In the genomic region with DNA sequence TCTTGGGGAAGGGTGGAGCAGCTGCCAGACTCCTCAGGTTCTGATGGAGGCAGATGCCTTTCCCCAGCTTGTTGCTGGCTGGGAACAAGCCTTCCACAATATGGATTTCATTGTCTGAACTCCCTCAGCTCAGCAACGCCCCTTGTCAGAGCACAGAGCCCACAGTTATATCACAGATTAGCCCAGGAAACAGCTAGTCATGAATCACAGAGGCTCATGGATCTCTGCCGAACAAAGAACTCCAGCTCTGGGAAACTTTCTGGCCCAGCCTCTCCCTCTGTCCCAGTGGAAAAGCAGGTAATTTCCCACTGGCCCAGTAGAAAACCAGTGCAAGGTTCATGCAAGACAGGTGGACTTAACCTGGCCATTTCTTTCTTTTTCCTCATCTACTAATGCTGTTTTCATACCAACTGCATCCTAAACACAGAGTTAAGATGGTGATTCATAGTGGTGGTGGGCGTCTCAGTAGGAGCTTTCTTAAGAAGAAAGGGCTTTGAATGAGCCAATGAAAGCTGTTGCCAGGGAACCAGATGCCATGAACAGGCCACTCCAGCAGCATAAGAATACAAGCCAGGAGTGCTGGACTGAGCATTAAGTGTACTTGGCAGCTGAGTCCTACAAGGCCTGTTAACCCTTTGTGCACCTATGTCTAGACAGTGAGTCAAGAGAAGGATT, we compare ENCODE assay signal across 10 cellular contexts. TPM values are rescaled to one million over a fixed set of nuclear protein-coding genes. Genes with fewer than 3 reads are reported as not detected.
DNase-seq lines count a peak whose midpoint lies in the region; ATAC-seq and TF ChIP-seq lines count a peak whose summit lies in the region.
"Had no signal": no experiment of that assay in that cellular context is flagged by ENCODE, and none has a peak within 500 bp of the region (broad histone marks: within the 10 kb centered on the region; RNA-seq: fewer than 3 reads in every experiment).

No MANE protein-coding gene starts in this region.

- H3K14ac ChIP-seq in mesenchymal stem cell (ENCODE audit: low read length in 2 of 2): no peak overlapping the region

- TF ChIP-seq CTCF in cardiac fibroblast (IDR thresholded peaks at IDR 0.05; ENCODE audit: low read depth, low read length): no peak

- H2BK5ac ChIP-seq in mesenchymal stem cell (ENCODE audit: low read depth, low read length, poor library complexity, severe bottlenecking): no peak overlapping the region

- H3K4me1 ChIP-seq in ACC112 (ENCODE audit: control insufficient read depth, insufficient read depth, low read length, unreplicated experiment) (peaks cover 11% of the 10 kb centered on the region), mesenchymal stem cell (ENCODE audit: control insufficient read depth, insufficient read depth, low read depth, low read length) (no peaks in the 10 kb centered on the region)

- no peak overlapping the region for H3K4ac ChIP-seq in mesenchymal stem cell (ENCODE audit: low read depth in 1 of 2, low read length in 2 of 2)

- 10% methylated on average over 3 of the region's 3 CpGs for WGBS in mesenchymal stem cell

- H4K8ac ChIP-seq in mesenchymal stem cell (ENCODE audit: low read length): no peak overlapping the region

- H3K4me3 ChIP-seq in ACC112 (ENCODE audit: low read depth, low read length) (no peak overlapping the region), cardiac fibroblast (replicated peaks in 1 of 2; ENCODE audit: low read depth in 2 of 2, low read length in 2 of 2) (no peak overlapping the region), mesenchymal stem cell (ENCODE audit: insufficient read depth in 1 of 2, low read depth in 1 of 2, low read length in 2 of 2) (peak overlapping the region in 1 of 2 experiments; percentile 13)

- H3K79me2 ChIP-seq in ACC112 (ENCODE audit: control insufficient read depth, insufficient read depth, low read length, unreplicated experiment): no peaks in the 10 kb centered on the region

- no peak overlapping the region for H3K23ac ChIP-seq in mesenchymal stem cell (ENCODE audit: low read length in 2 of 2)

- H3K9me3 ChIP-seq in mesenchymal stem cell (ENCODE audit: control insufficient read depth, low read length): no peaks in the 10 kb centered on the region

- no peaks in the 10 kb centered on the region for H3K79me1 ChIP-seq in mesenchymal stem cell (replicated peaks; ENCODE audit: low read length, poor library complexity, severe bottlenecking)

- ATAC-seq in GM18511 (IDR thresholded peaks at IDR 0.05; ENCODE audit: unreplicated experiment) (no peak), GM21515 (IDR thresholded peaks at IDR 0.05; ENCODE audit: unreplicated experiment) (no peak), GM19023 (IDR thresholded peaks at IDR 0.05; ENCODE audit: unreplicated experiment) (no peak)

- DNase-seq in HT1080 (ENCODE audit: low read depth) (peak; percentile 88), cardiac fibroblast (ENCODE audit: low read depth in 2 of 2) (peak; percentile 57 to 85), mesenchymal stem cell (peak; percentile 77), NOMO-1 treated with DMSO at 0.1 percent for 48 hours (lab: John Stamatoyannopoulos, UW; ENCODE audit: unreplicated experiment) (no peak)
- DNase-seq: RPMI8226 had no signal

- H3K27me3 ChIP-seq in ACC112 (ENCODE audit: insufficient read depth, low read length) (no peaks in the 10 kb centered on the region), mesenchymal stem cell (ENCODE audit: control insufficient read depth in 1 of 2, insufficient read depth in 1 of 2, low read length in 2 of 2) (no peaks in the 10 kb centered on the region)

- H2BK15ac ChIP-seq in mesenchymal stem cell (ENCODE audit: low read depth, poor library complexity, severe bottlenecking): no peak overlapping the region

- peak overlapping the region; percentile 10 for H3K4me2 ChIP-seq in mesenchymal stem cell (ENCODE audit: low read length, poor library complexity, severe bottlenecking)

- H2BK120ac ChIP-seq in mesenchymal stem cell (ENCODE audit: low read depth, low read length): no peak overlapping the region

- H3K27ac ChIP-seq in ACC112 (ENCODE audit: low read depth, low read length) (peak overlapping the region; percentile 17), mesenchymal stem cell (ENCODE audit: low read length, poor library complexity, severe bottlenecking) (peak overlapping the region; percentile 26)

- no peak overlapping the region for H4K91ac ChIP-seq in mesenchymal stem cell (ENCODE audit: low read length)

- H3K9ac ChIP-seq in mesenchymal stem cell (ENCODE audit: low read length): peak overlapping the region; percentile 62

- peak overlapping the region in 1 of 2 experiments; percentile 37 for H2BK12ac ChIP-seq in mesenchymal stem cell (ENCODE audit: low read length in 2 of 2)

- no peak overlapping the region for H2AK5ac ChIP-seq in mesenchymal stem cell (ENCODE audit: low read length, severe bottlenecking)

- H3K36me3 ChIP-seq in ACC112 (ENCODE audit: insufficient read depth, low read length) (no peaks in the 10 kb centered on the region), mesenchymal stem cell (ENCODE audit: control insufficient read depth in 1 of 2, insufficient read depth in 2 of 2, low read depth in 1 of 2, low read length in 2 of 2) (no peaks in the 10 kb centered on the region)

- H2AFZ ChIP-seq in ACC112 (ENCODE audit: low read length, unreplicated experiment): peak overlapping the region; percentile 41
- H2AFZ ChIP-seq in mesenchymal stem cell (ENCODE audit: low read depth, low read length): no peak overlapping the region

- H3K18ac ChIP-seq in mesenchymal stem cell (ENCODE audit: low read depth in 1 of 2, low read length in 2 of 2): peak overlapping the region in 1 of 2 experiments; percentile 50

RNA-seq across cellular contexts. Expression of gene KIAA2012, which starts 8.7 kb away (rescaled TPM):
- total RNA-seq in HT1080 (2014; rRNA removed; shearing (Covaris generic)): not detected in 2 replicates
- polyA plus RNA-seq in HT1080 (2015; cell fraction: cytosol; rRNA removed): 0.03 TPM in 1 of 2 replicates, not detected in the other
- polyA plus RNA-seq in HT1080 (2015; cell fraction: nucleus; rRNA removed): not detected in 2 replicates
- polyA plus RNA-seq in mesenchymal stem cell (2013, experiment 1 of 2): 0.07 TPM
- polyA plus RNA-seq in mesenchymal stem cell (2013, experiment 2 of 2): 0.04 TPM
- total RNA-seq: glomerular endothelial cell had no signal

RNA-seq across cellular contexts. Expression of gene FZD7, which starts 30.7 kb away (rescaled TPM):
- 5.7 and 7.2 TPM in 2 replicates for total RNA-seq in HT1080 (2014; rRNA removed; shearing (Covaris generic))
- polyA plus RNA-seq in HT1080 (2015; cell fraction: cytosol; rRNA removed): 4.4 and 5.4 TPM in 2 replicates
- polyA plus RNA-seq in HT1080 (2015; cell fraction: nucleus; rRNA removed): 8.2 TPM in 2 replicates
- 25.4 TPM for polyA plus RNA-seq in mesenchymal stem cell (2013, experiment 1 of 2)
- polyA plus RNA-seq in mesenchymal stem cell (2013, experiment 2 of 2): 27.1 TPM
